In genomic region chr10:114304017-114304565, GRCh38 we compare ENCODE assay signal across 8 cellular contexts.
DNase-seq lines count a peak whose midpoint lies in the region; TF ChIP-seq lines count a peak whose summit lies in the region.

No MANE protein-coding gene starts in this region.

- peaks cover 20% of the 10 kb centered on the region for H3K27me3 Mint-ChIP-seq in activated naive CD4-positive, alpha-beta T cell treated with anti-CD3 and anti-CD28 coated beads, Interleukin-2, amount 10 ng/mL, durations not matched to agents 7 days and 5 days

- CTCF ChIA-PET in activated naive CD4-positive, alpha-beta T cell treated with anti-CD3 and anti-CD28 coated beads, Interleukin-2, amount 10 ng/mL, durations not matched to agents 7 days and 5 days (lab: Charles Lee), result interaction anchor here (0.6 to 3.6 kb wide), 53 partner anchors 9 to 826 kb away, joined by 3 to 47 read pairs (median 4); partner anchors contain the start of gene FHIP2A

- peak; percentile 85 for DNase-seq in ELF-1 (ENCODE audit: low read depth, low spot score)
- DNase-seq in GOT3 (lab: John Stamatoyannopoulos, UW), result peak; percentile 14
- DNase-seq in Kasumi-1 (lab: John Stamatoyannopoulos, UW), result peak; percentile 87 to 88
- DNase-seq in SHP77 treated with DMSO at 0.1 percent for 48 hours (lab: John Stamatoyannopoulos, UW), result peak; percentile 36
- peak; percentile 82 for DNase-seq in activated naive CD4-positive, alpha-beta T cell treated with anti-CD3 and anti-CD28 coated beads, Interleukin-2, amount 10 ng/mL, durations not matched to agents 7 days and 5 days
- peak; percentile 54 for DNase-seq in glomerular endothelial cell (ENCODE audit: extremely low read depth, low read depth, low spot score)
- peak; percentile 77 for DNase-seq in occipital lobe (lab: John Stamatoyannopoulos, UW)
- DNase-seq in suprapubic skin (ENCODE audit: low spot score in 2 of 2), result peak in 1 of 2 donors; percentile 80

- H3K9me3 ChIP-seq in suprapubic skin, result no peaks in the 10 kb centered on the region

- H3K27ac Mint-ChIP-seq in activated naive CD4-positive, alpha-beta T cell treated with anti-CD3 and anti-CD28 coated beads, Interleukin-2, amount 10 ng/mL, durations not matched to agents 7 days and 5 days, result peak overlapping the region; percentile 29

- H3K4me3 Mint-ChIP-seq in activated naive CD4-positive, alpha-beta T cell treated with anti-CD3 and anti-CD28 coated beads, Interleukin-2, amount 10 ng/mL, durations not matched to agents 7 days and 5 days, result peak overlapping the region; percentile 73

- no peaks in the 10 kb centered on the region for H3K27me3 ChIP-seq in suprapubic skin

- H3K36me3 Mint-ChIP-seq in activated naive CD4-positive, alpha-beta T cell treated with anti-CD3 and anti-CD28 coated beads, Interleukin-2, amount 10 ng/mL, durations not matched to agents 7 days and 5 days, result no peaks in the 10 kb centered on the region

- H3K27ac ChIP-seq in suprapubic skin, result no peak overlapping the region

- 5% methylated on average over 14 of the region's 14 CpGs for WGBS in suprapubic skin

- H3K4me1 ChIP-seq in suprapubic skin, result peaks cover 26% of the 10 kb centered on the region

- TF ChIP-seq EP300 in suprapubic skin (IDR thresholded peaks at IDR 0.05), result no peak

- peak overlapping the region; percentile 40 for H3K4me3 ChIP-seq in suprapubic skin

- TF ChIP-seq CTCF in suprapubic skin (IDR thresholded peaks at IDR 0.05), result peak; percentile 52 to 65

- H3K4me1 Mint-ChIP-seq in activated naive CD4-positive, alpha-beta T cell treated with anti-CD3 and anti-CD28 coated beads, Interleukin-2, amount 10 ng/mL, durations not matched to agents 7 days and 5 days, result peaks cover 11% of the 10 kb centered on the region

- no peak for TF ChIP-seq POLR2A in suprapubic skin (IDR thresholded peaks at IDR 0.05)

- no peaks in the 10 kb centered on the region for H3K9me3 Mint-ChIP-seq in activated naive CD4-positive, alpha-beta T cell treated with anti-CD3 and anti-CD28 coated beads, Interleukin-2, amount 10 ng/mL, durations not matched to agents 7 days and 5 days

- peaks cover 21% of the 10 kb centered on the region for H3K36me3 ChIP-seq in suprapubic skin
